ENCODE assay signal across 8 cellular contexts in genomic region chr17:74453665-74454196, GRCh38. TPM values are rescaled to one million over a fixed set of nuclear protein-coding genes. Genes with fewer than 3 reads are reported as not detected.
DNase-seq lines count a peak whose midpoint lies in the region; ATAC-seq and TF ChIP-seq lines count a peak whose summit lies in the region.

No MANE protein-coding gene starts in this region.

- TF ChIP-seq EP300 in transverse colon (IDR thresholded peaks at IDR 0.05; ENCODE audit: low read depth): no peak

- no peak for TF ChIP-seq POLR2A in transverse colon (IDR thresholded peaks at IDR 0.05)

- no peaks in the 10 kb centered on the region for H3K36me3 Mint-ChIP-seq in T-helper 2 cell treated with Interferon-gamma antibody and Interleukin-4, amounts not matched to agents 5 μg/mL and 100 μg/mL, for 36 hours (ENCODE audit: low read depth)
- peaks cover 4% of the 10 kb centered on the region for H3K36me3 Mint-ChIP-seq in effector memory CD8-positive, alpha-beta T cell (ENCODE audit: insufficient read depth)
- no peaks in the 10 kb centered on the region for H3K36me3 Mint-ChIP-seq in natural killer cell

- no peak overlapping the region for H3K27ac Mint-ChIP-seq in T-helper 2 cell treated with Interferon-gamma antibody and Interleukin-4, amounts not matched to agents 5 μg/mL and 100 μg/mL, for 36 hours
- no peak overlapping the region for H3K27ac Mint-ChIP-seq in effector memory CD8-positive, alpha-beta T cell
- no peak overlapping the region for H3K27ac Mint-ChIP-seq in natural killer cell

- peaks cover 15 to 43% (median 32%) of the 10 kb centered on the region in 4 donors for H3K4me1 ChIP-seq in transverse colon

- peak in 4 of 5 experiments; percentile 46 to 78 (median 58) for DNase-seq in T-helper 2 cell
- DNase-seq in T-helper 2 cell treated with Interferon-gamma antibody and Interleukin-4, amounts not matched to agents 5 μg/mL and 100 μg/mL, for 36 hours (ENCODE audit: low spot score): no peak
- DNase-seq in effector memory CD8-positive, alpha-beta T cell: no peak
- DNase-seq in natural killer cell: no peak
- DNase-seq in transverse colon: no peak
- no peak for DNase-seq in foreskin melanocyte

- H3K27me3 Mint-ChIP-seq in T-helper 2 cell treated with Interferon-gamma antibody and Interleukin-4, amounts not matched to agents 5 μg/mL and 100 μg/mL, for 36 hours (ENCODE audit: low read depth): peaks cover 10% of the 10 kb centered on the region
- no peaks in the 10 kb centered on the region for H3K27me3 Mint-ChIP-seq in effector memory CD8-positive, alpha-beta T cell
- H3K27me3 Mint-ChIP-seq in natural killer cell (ENCODE audit: low read depth in 2 of 2): no peaks in the 10 kb centered on the region

- WGBS in transverse colon (ENCODE audit: low coverage in 1 of 2), 2 donors: no CpG with 5 or more reads among the region's 43 CpGs

- in situ Hi-C loops in transverse colon (cut with MboI; ENCODE audit: low pct_ligation_motif_present in 1 of 4, low pct_unique_long_range_greater_than_20kb in 1 of 4, low sequenced_read_pairs in 3 of 4): loop anchor here in 1 of 4 donors (10.0 kb wide), 1 partner anchor 249 kb away; the partner anchor contains the start of gene RPL38

- H3K4me1 Mint-ChIP-seq in T-helper 2 cell treated with Interferon-gamma antibody and Interleukin-4, amounts not matched to agents 5 μg/mL and 100 μg/mL, for 36 hours (ENCODE audit: low read depth): peaks cover 24% of the 10 kb centered on the region
- peaks cover 21 to 39% of the 10 kb centered on the region in 2 donors for H3K4me1 Mint-ChIP-seq in effector memory CD8-positive, alpha-beta T cell (ENCODE audit: low read depth in 2 of 2)
- peaks cover 23 to 37% of the 10 kb centered on the region in 2 donors for H3K4me1 Mint-ChIP-seq in natural killer cell

- H3K27ac ChIP-seq in VCaP: peak overlapping the region; percentile 54; the same call in 1 of the 2 replicates
- H3K27ac ChIP-seq in transverse colon: peak overlapping the region; percentile 81 to 83 (median 82)

- intact Hi-C loops in natural killer cell (cut with micrococcal nuclease) (no loop called here), transverse colon (cut with DNase I; ENCODE audit: low total_unique reads) (no loop called here)

- TF ChIP-seq CTCF in VCaP (conservative IDR thresholded peaks at IDR 0.05) (no peak; the same call in 1 of the 2 replicates), natural killer cell (IDR thresholded peaks at IDR 0.05) (no peak), transverse colon (IDR thresholded peaks at IDR 0.05) (peak in 1 of 5 experiments; percentile 36)

- H3K4me3 Mint-ChIP-seq in T-helper 2 cell treated with Interferon-gamma antibody and Interleukin-4, amounts not matched to agents 5 μg/mL and 100 μg/mL, for 36 hours: no peak overlapping the region
- H3K4me3 Mint-ChIP-seq in effector memory CD8-positive, alpha-beta T cell: peak overlapping the region; percentile 62 to 72
- peak overlapping the region; percentile 50 for H3K4me3 Mint-ChIP-seq in natural killer cell

- H3K36me3 ChIP-seq in transverse colon: no peaks in the 10 kb centered on the region

- peak overlapping the region; percentile 11 to 51 (median 26) for H3K4me3 ChIP-seq in transverse colon

- H3K27me3 ChIP-seq in transverse colon: no peaks in the 10 kb centered on the region

- ATAC-seq in HG03354 (IDR thresholded peaks at IDR 0.05; ENCODE audit: poor library complexity, severe bottlenecking, unreplicated experiment) (peak; percentile 34), natural killer cell (peak; percentile 89 to 93 (median 92))
- peak; percentile 89 for ATAC-seq in effector memory CD8-positive, alpha-beta T cell (replicated peaks)

- no peaks in the 10 kb centered on the region for H3K9me3 ChIP-seq in transverse colon

- H3K9me3 Mint-ChIP-seq in T-helper 2 cell treated with Interferon-gamma antibody and Interleukin-4, amounts not matched to agents 5 μg/mL and 100 μg/mL, for 36 hours: no peaks in the 10 kb centered on the region
- H3K9me3 Mint-ChIP-seq in effector memory CD8-positive, alpha-beta T cell: no peaks in the 10 kb centered on the region
- no peaks in the 10 kb centered on the region for H3K9me3 Mint-ChIP-seq in natural killer cell

RNA-seq across cellular contexts. Expression of gene CD300A, which starts 12.7 kb away (rescaled TPM):
- total RNA-seq in natural killer cell (100 to 1,000 TPM; 287 to 370 (median 295) TPM), transverse colon (1 to 10 TPM in 2 of 4 donors, not detected in 2; 3.1 to 5.1 TPM)

RNA-seq across cellular contexts. Expression of gene GPRC5C, which starts 21.8 kb away (rescaled TPM):
- under 1 TPM; 0.26 to 0.60 (median 0.29) TPM for total RNA-seq in natural killer cell
- total RNA-seq in transverse colon: 100 to 1,000 TPM in 3 of 4 donors, 10 to 100 TPM in 1; 62.5 to 263 (median 174) TPM

Comparison
In these comparisons a context has a peak if more than half of its experiments do, and no peak if none do; other contexts are left out.
1. DNase-seq: peak in T-helper 2 cell (4 of 5); none in T-helper 2 cell treated with Interferon-gamma antibody and Interleukin-4, amounts not matched to agents 5 μg/mL and 100 μg/mL, for 36 hours (single experiment), effector memory CD8-positive, alpha-beta T cell (0 of 3), natural killer cell (single experiment), transverse colon (single experiment) and foreskin melanocyte (single experiment).
2. ATAC-seq: peak in every context shown above with its lines; median percentile 92 in natural killer cell; 89 in effector memory CD8-positive, alpha-beta T cell; 34 in HG03354.
3. RNA of gene CD300A, which starts 12.7 kb away (total RNA-seq): 287 to 370 TPM in natural killer cell; 3.1 to 5.1 TPM in transverse colon; every median in the first group is over 10 times any median in the second.
4. RNA of gene GPRC5C, which starts 21.8 kb away (total RNA-seq): 62.5 to 263 TPM in transverse colon; 0.26 to 0.60 TPM in natural killer cell; every median in the first group is over 10 times any median in the second.